Comparison of ENCODE assay signal across 10 cellular contexts in the genomic region with DNA sequence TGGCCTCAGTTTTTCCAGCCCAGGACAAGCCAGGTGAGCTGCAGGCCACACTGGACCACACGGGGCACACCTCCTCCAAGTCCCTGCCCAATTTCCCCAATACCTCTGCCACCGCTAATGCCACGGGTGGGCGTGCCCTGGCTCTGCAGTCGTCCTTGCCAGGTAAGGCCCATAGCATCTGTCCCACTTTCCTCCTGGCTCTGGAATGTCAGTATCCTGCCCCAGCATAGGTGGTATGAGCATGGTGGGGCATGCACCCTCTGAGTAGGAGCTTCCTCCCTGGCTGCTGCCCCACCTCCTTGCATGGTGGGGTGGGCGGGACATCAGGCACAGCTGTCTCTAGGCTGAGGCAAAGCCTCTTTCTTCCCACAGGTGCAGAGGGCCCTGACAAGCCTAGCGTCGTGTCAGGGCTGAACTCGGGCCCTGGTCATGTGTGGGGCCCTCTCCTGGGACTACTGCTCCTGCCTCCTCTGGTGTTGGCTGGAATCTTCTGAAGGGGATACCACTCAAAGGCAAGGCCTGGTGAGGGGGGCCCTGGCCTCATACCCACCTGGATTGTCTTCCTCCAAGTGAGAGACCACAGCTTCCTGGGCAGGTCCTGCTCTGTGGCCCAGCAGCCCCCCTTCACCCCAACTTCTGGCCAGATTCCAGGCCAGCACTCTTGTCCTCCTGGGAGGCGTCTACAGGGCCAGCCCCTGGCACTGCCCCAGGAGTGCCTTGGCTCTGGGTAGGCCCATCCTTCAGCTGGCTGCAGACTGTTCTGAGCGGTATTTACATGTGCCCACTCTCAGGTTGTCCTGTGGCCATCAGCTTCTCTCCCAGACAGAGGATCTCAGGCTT. TPM values are rescaled to one million over a fixed set of nuclear protein-coding genes. Genes with fewer than 3 reads are reported as not detected.
DNase-seq lines count a peak whose midpoint lies in the region; ATAC-seq and TF ChIP-seq lines count a peak whose summit lies in the region.
"Had no signal": no experiment of that assay in that cellular context is flagged by ENCODE, and none has a peak within 500 bp of the region (broad histone marks: within the 10 kb centered on the region; RNA-seq: fewer than 3 reads in every experiment).

No MANE protein-coding gene starts in this region.

- no peak overlapping the region for H3K4me3 ChIP-seq in fibroblast of the aortic adventitia (ENCODE audit: low read depth, low read length)
- H3K4me3 ChIP-seq: SJSA1 had no signal

- CTCF ChIA-PET in RWPE1 (lab: Yijun Ruan, JAX): interaction anchor here (0.5 to 1.3 kb wide), 3 partner anchors 10 to 54 kb away, joined by 3 to 4 read pairs (median 3); no protein-coding TSS in a partner anchor

- ATAC-seq in GM19452 (IDR thresholded peaks at IDR 0.05; ENCODE audit: unreplicated experiment): no peak

- POLR2A ChIA-PET in RWPE1 (lab: Yijun Ruan, JAX; ENCODE audit: low non-redundant PET): no interaction called here

- H3K27ac ChIP-seq in RWPE1 (peak overlapping the region; percentile 72), temporal lobe (ENCODE audit: low read depth, low read length) (peak overlapping the region; percentile 80)
- H3K27ac ChIP-seq: C4-2B, SJSA1 had no signal

- no peak for TF ChIP-seq CTCF in RWPE1 (conservative IDR thresholded peaks at IDR 0.05; ENCODE audit: low read depth)
- no peak for TF ChIP-seq CTCF in fibroblast of the aortic adventitia (IDR thresholded peaks at IDR 0.05; ENCODE audit: insufficient read depth, low read length)

- DNase-seq in activated T-cell treated with anti-CD3 and anti-CD28 coated beads, Interleukin-2, amount 50 U/mL, for 1 hour: peak; percentile 48
- DNase-seq in activated T-cell treated with anti-CD3 and anti-CD28 coated beads, Interleukin-2, amount 50 U/mL, for 48 hours: no peak
- DNase-seq in RWPE1 (ENCODE audit: low spot score) (no peak), fibroblast of the aortic adventitia (ENCODE audit: low read depth) (peak; percentile 35), putamen (ENCODE audit: low spot score) (no peak)
- DNase-seq in activated CD4-positive, alpha-beta T cell treated with anti-CD3 and anti-CD28 coated beads for 1 hour: no peak

RNA-seq across cellular contexts. Expression of a gene that starts 9.1 kb away (rescaled TPM):
- total RNA-seq in fibroblast of the aortic adventitia (ENCODE audit: low replicate concordance) (1.5 and 6.3 TPM in 2 replicates), temporal lobe (0.25 TPM)
- total RNA-seq: SJSA1 had no signal

RNA-seq across cellular contexts. Expression of a gene that starts 22.3 kb away (rescaled TPM):
- total RNA-seq in fibroblast of the aortic adventitia (ENCODE audit: low replicate concordance) (160 and 201 TPM in 2 replicates), temporal lobe (131 TPM)

RNA-seq across cellular contexts. Expression of a gene that starts 41.8 kb away (rescaled TPM):
- total RNA-seq in fibroblast of the aortic adventitia (ENCODE audit: low replicate concordance) (not detected in 2 replicates), temporal lobe (2.2 TPM)
- total RNA-seq: SJSA1 had no signal

Comparison
In these comparisons a context has a peak if more than half of its experiments do, and no peak if none do; other contexts are left out.
1. DNase-seq: peak in activated T-cell treated with anti-CD3 and anti-CD28 coated beads, Interleukin-2, amount 50 U/mL, for 1 hour (single experiment) and fibroblast of the aortic adventitia (single experiment); none in activated T-cell treated with anti-CD3 and anti-CD28 coated beads, Interleukin-2, amount 50 U/mL, for 48 hours (0 of 2), RWPE1 (single experiment), putamen (single experiment) and activated CD4-positive, alpha-beta T cell treated with anti-CD3 and anti-CD28 coated beads for 1 hour (single experiment).